26 cellular contexts compared by ENCODE assay signal in genomic region chr5:24909210-24909609, GRCh38.
"Had no signal": no experiment of that assay in that cellular context is flagged by ENCODE, and none has a peak within 500 bp of the region (broad histone marks: within the 10 kb centered on the region; RNA-seq: fewer than 3 reads in every experiment).

No MANE protein-coding gene starts in this region.

- H3K79me2 ChIP-seq: hepatocyte had no signal

- DNase-seq: activated B cell treated with CpG ODN at 0.5 μM for 24 hours; activated CD4-positive, alpha-beta T cell treated with anti-CD3 and anti-CD28 coated beads for 48 hours; activated CD4-positive, alpha-beta T cell treated with anti-CD3 and anti-CD28 coated beads, Interleukin-2, amount 50 U/mL, for 1 hour; activated CD4-positive, alpha-beta T cell treated with anti-CD3 and anti-CD28 coated beads, Interleukin-2, amount 50 U/mL, for 48 hours; activated CD8-positive, alpha-beta memory T cell treated with anti-CD3 and anti-CD28 coated beads for 24 hours; activated CD8-positive, alpha-beta T cell treated with anti-CD3 and anti-CD28 coated beads for 36 hours; activated effector memory CD4-positive, alpha-beta T cell treated with Interleukin-2 at 50 U/mL for 16 hours; activated gamma-delta T cell treated with Interleukin-2 at 50 U/mL for 16 hours; activated naive CD4-positive, alpha-beta T cell treated with anti-CD3 and anti-CD28 coated beads, Interleukin-2, amount 50 U/mL, for 16 hours; activated naive CD4-positive, alpha-beta T cell treated with Interleukin-2 at 50 U/mL for 16 hours; activated T-cell treated with anti-CD3 and anti-CD28 coated beads, Interleukin-2, amount 50 U/mL, for 4 hours; amniotic stem cell; anterior cingulate cortex; body of pancreas; caudate nucleus; cortex of kidney; dermis blood vessel endothelial cell; effector CD8-positive, alpha-beta T cell; esophagus squamous epithelium; foreskin melanocyte; heart right ventricle; T1000; WERI-Rb-1 had no signal

- H3K9me3 ChIP-seq: body of pancreas, esophagus squamous epithelium, gastroesophageal sphincter had no signal

- H3K27me3 ChIP-seq: body of pancreas, esophagus squamous epithelium, gastroesophageal sphincter, heart right ventricle, hepatocyte had no signal

- H3K4me1 ChIP-seq: body of pancreas, esophagus squamous epithelium, gastroesophageal sphincter, heart right ventricle had no signal

- H3K4me2 ChIP-seq: hepatocyte had no signal

- H3K36me3 ChIP-seq: esophagus squamous epithelium, gastroesophageal sphincter, heart right ventricle, WERI-Rb-1 had no signal

- H3K4me3 ChIP-seq: body of pancreas, esophagus squamous epithelium, gastroesophageal sphincter, heart right ventricle, hepatocyte had no signal

- H3K27ac ChIP-seq: body of pancreas, epithelial cell of prostate, esophagus squamous epithelium, gastroesophageal sphincter, heart right ventricle, hepatocyte, WERI-Rb-1 had no signal
